10 cellular contexts compared by ENCODE assay signal in genomic region chr1:8831329-8831728, GRCh38. TPM values are rescaled to one million over a fixed set of nuclear protein-coding genes. Genes with fewer than 3 reads are reported as not detected.
A peak's percentile ranks its signal among the peaks of the same experiment; 100 is the strongest.
DNase-seq lines count a peak whose midpoint lies in the region; ATAC-seq, FAIRE-seq and TF ChIP-seq lines count a peak whose summit lies in the region.
"Had no signal": no experiment of that assay in that cellular context is flagged by ENCODE, and none has a peak within 500 bp of the region (broad histone marks: within the 10 kb centered on the region; RNA-seq: fewer than 3 reads in every experiment).

No MANE protein-coding gene starts in this region.

- no peak overlapping the region for H3K4me2 ChIP-seq in DND-41 (ENCODE audit: insufficient read depth, low read length)
- H3K4me2 ChIP-seq in MM.1S (ENCODE audit: low read depth, low read length) = no peak overlapping the region
- H3K4me2 ChIP-seq in osteoblast (ENCODE audit: insufficient read depth, low read length) = no peak overlapping the region

- intact Hi-C loops in dorsolateral prefrontal cortex (cut with DNase I) = no loop called here

- H3K36me3 ChIP-seq in DND-41 (ENCODE audit: insufficient read depth, low read length) = no peaks in the 10 kb centered on the region
- H3K36me3 ChIP-seq in MM.1S (replicated peaks; ENCODE audit: insufficient read depth, low read length) = no peaks in the 10 kb centered on the region
- no peaks in the 10 kb centered on the region for H3K36me3 ChIP-seq in osteoblast (ENCODE audit: insufficient read depth, low read length)

- H3K4me1 ChIP-seq in DND-41 (ENCODE audit: insufficient read depth, low read length) (peaks cover 17% of the 10 kb centered on the region), MM.1S (ENCODE audit: low read length) (0 out of 2 replicates have a peak, but pooled peaks cover 3% of the 10 kb centered on the region), osteoblast (ENCODE audit: insufficient read depth, low read length) (peaks cover 1% of the 10 kb centered on the region)

- H3K9me2 ChIP-seq in MM.1S (replicated peaks; ENCODE audit: insufficient read depth, low read length) = no peaks in the 10 kb centered on the region

- H3F3A ChIP-seq in MM.1S (ENCODE audit: insufficient read depth, low read length) = peaks cover 8% of the 10 kb centered on the region; the same call in 1 of the 2 replicates

- H3K27ac ChIP-seq in DND-41 (ENCODE audit: low read length) = no peak overlapping the region
- no peak overlapping the region for H3K27ac ChIP-seq in MM.1S (ENCODE audit: low read length)
- H3K27ac ChIP-seq in dorsolateral prefrontal cortex = no peak overlapping the region
- no peak overlapping the region for H3K27ac ChIP-seq in osteoblast (ENCODE audit: low read depth, low read length)

- H3K9ac ChIP-seq in DND-41 (ENCODE audit: low read depth, low read length) (no peak overlapping the region), MM.1S (ENCODE audit: low read length) (no peak overlapping the region)

- H3K27me3 ChIP-seq in DND-41 (ENCODE audit: insufficient read depth, low read length, poor library complexity) (no peaks in the 10 kb centered on the region), MM.1S (replicated peaks; ENCODE audit: insufficient read depth, low read length) (no peaks in the 10 kb centered on the region; the same call in 1 of the 2 replicates), dorsolateral prefrontal cortex (no peaks in the 10 kb centered on the region), osteoblast (ENCODE audit: insufficient read depth, low read length) (peaks cover 3% of the 10 kb centered on the region)

- no peaks in the 10 kb centered on the region for H4K20me1 ChIP-seq in DND-41 (ENCODE audit: insufficient read depth, low read length)
- no peaks in the 10 kb centered on the region for H4K20me1 ChIP-seq in MM.1S (ENCODE audit: insufficient read depth, low read length)
- H4K20me1 ChIP-seq in osteoblast (ENCODE audit: insufficient read depth, low read length) = no peaks in the 10 kb centered on the region

- FAIRE-seq in urothelium cell line (lab: Jason Lieb, UNC) = no peak
- FAIRE-seq: GM18507 had no signal

- H2AFZ ChIP-seq in DND-41 (ENCODE audit: low read depth, low read length) (no peak overlapping the region), MM.1S (ENCODE audit: low read length) (no peak overlapping the region), osteoblast (ENCODE audit: low read length) (no peak overlapping the region)

- H3K9me3 ChIP-seq in DND-41 (ENCODE audit: insufficient read depth, low read length, severe bottlenecking) = no peaks in the 10 kb centered on the region
- H3K9me3 ChIP-seq in MM.1S (replicated peaks; ENCODE audit: insufficient read depth, low read length) = no peaks in the 10 kb centered on the region
- no peaks in the 10 kb centered on the region for H3K9me3 ChIP-seq in osteoblast (ENCODE audit: low read depth, low read length)

- no peak for ATAC-seq in DND-41 (ENCODE audit: insufficient read depth, low read depth)

- DNase-seq in DND-41 (no peak), MM.1S (no peak), dorsolateral prefrontal cortex (no peak), osteoblast (ENCODE audit: insufficient read length, low spot score, missing footprints) (no peak), NCI-H748 treated with DMSO at 0.1 percent for 48 hours (lab: John Stamatoyannopoulos, UW) (no peak), urothelium cell line (ENCODE audit: low spot score) (no peak), NCI-H226 (no peak)
- DNase-seq: activated CD8-positive, alpha-beta memory T cell treated with anti-CD3 and anti-CD28 coated beads, Interleukin-2, amount 50 U/mL, for 4 hours; NCI-H526 had no signal

- H3K79me2 ChIP-seq in DND-41 (ENCODE audit: insufficient read depth, low read length) (no peaks in the 10 kb centered on the region), MM.1S (ENCODE audit: low read length) (no peaks in the 10 kb centered on the region), osteoblast (ENCODE audit: insufficient read depth, low read length) (no peaks in the 10 kb centered on the region)

- H3K4me3 ChIP-seq in DND-41 (ENCODE audit: low read depth in 1 of 2, low read length in 2 of 2) (no peak overlapping the region), MM.1S (ENCODE audit: low read length) (no peak overlapping the region), dorsolateral prefrontal cortex (no peak overlapping the region), osteoblast (ENCODE audit: insufficient read depth, low read length) (no peak overlapping the region)

- TF ChIP-seq CTCF in DND-41 (IDR thresholded peaks at IDR 0.05; ENCODE audit: borderline replicate concordance, extremely low read depth, low read length, poor library complexity, severe bottlenecking) = peak; percentile 23
- 0 out of 2 replicates have a peak, but pooled peaks have one; percentile 10 for TF ChIP-seq CTCF in MM.1S (IDR thresholded peaks at IDR 0.05; ENCODE audit: low read length)
- peak in 31 of 56 donors; percentile 7 to 48 (median 24) for TF ChIP-seq CTCF in dorsolateral prefrontal cortex (IDR thresholded peaks at IDR 0.05 in 54 of 56, conservative IDR thresholded peaks at IDR 0.05 in 2 of 56; ENCODE audit: low read depth in 1 of 56, partially characterized antibody in 56 of 56)
- peak; percentile 41 for TF ChIP-seq CTCF in osteoblast (IDR thresholded peaks at IDR 0.05; ENCODE audit: extremely low read depth, low read depth, low read length)

RNA-seq across cellular contexts. Expression of gene RERE, which starts 13.9 kb away (rescaled TPM):
- 100 to 1,000 TPM; 286 to 583 (median 367) TPM for total RNA-seq in dorsolateral prefrontal cortex
- total RNA-seq in osteoblast = 53.0 and 55.0 TPM in 2 replicates

RNA-seq across cellular contexts. Expression of gene ENO1, which starts 47.2 kb away (rescaled TPM):
- total RNA-seq in dorsolateral prefrontal cortex (100 to 1,000 TPM; 469 to 938 (median 635) TPM), osteoblast (1,079 and 1,591 TPM in 2 replicates)
